In the genomic region with DNA sequence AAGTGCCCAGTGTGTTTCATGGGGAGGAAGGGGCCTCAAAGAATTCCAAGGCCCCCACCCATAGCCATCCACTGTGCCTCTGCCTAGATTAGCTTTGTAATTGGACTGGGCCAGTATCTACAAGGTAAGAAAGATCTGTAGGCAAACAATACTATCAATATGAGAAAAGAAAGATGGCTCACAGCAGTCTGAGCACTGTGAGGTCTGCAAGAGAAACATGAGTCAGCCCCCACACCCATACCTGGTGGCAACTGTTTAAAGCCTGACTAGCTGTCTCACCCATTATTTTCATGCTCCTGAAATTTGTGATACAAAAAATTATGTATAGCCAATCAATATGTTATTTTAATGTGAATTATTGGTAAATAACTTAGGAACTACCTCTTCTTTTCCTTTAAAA, we compare ENCODE assay signal across 21 cellular contexts.
"Had no signal": no experiment of that assay in that cellular context is flagged by ENCODE, and none has a peak within 500 bp of the region (broad histone marks: within the 10 kb centered on the region; RNA-seq: fewer than 3 reads in every experiment).

No MANE protein-coding gene starts in this region.

- H3K27me3 ChIP-seq: Peyer's patch had no signal

- H3K27me3 Mint-ChIP-seq: activated CD4-positive, alpha-beta memory T cell treated with anti-CD3 and anti-CD28 coated beads, Interleukin-2, amount 10 ng/mL, durations not matched to agents 7 days and 5 days; activated CD4-positive, alpha-beta T cell treated with anti-CD3 and anti-CD28 coated beads, Interleukin-2, amount 10 ng/mL, durations not matched to agents 7 days and 5 days had no signal

- H3K4me3 Mint-ChIP-seq: activated CD4-positive, alpha-beta memory T cell treated with anti-CD3 and anti-CD28 coated beads, Interleukin-2, amount 10 ng/mL, durations not matched to agents 7 days and 5 days; activated CD4-positive, alpha-beta T cell treated with anti-CD3 and anti-CD28 coated beads, Interleukin-2, amount 10 ng/mL, durations not matched to agents 7 days and 5 days; activated naive CD4-positive, alpha-beta T cell treated with anti-CD3 and anti-CD28 coated beads, Interleukin-2, amount 50 U/mL, for 24 hours; central memory CD8-positive, alpha-beta T cell; T-helper 1 cell treated with Interleukin-12 subunit alpha and Interleukin-12 subunit beta and Interleukin-4 antibody, amounts not matched to agents 30 μg/mL and 1 μg/mL, for 36 hours had no signal

- DNase-seq: activated CD4-positive, alpha-beta memory T cell treated with anti-CD3 and anti-CD28 coated beads, Interleukin-2, amount 10 ng/mL, durations not matched to agents 7 days and 5 days; activated CD4-positive, alpha-beta T cell treated with anti-CD3 and anti-CD28 coated beads, Interleukin-2, amount 10 ng/mL, durations not matched to agents 7 days and 5 days; activated effector memory CD4-positive, alpha-beta T cell treated with Interleukin-2 at 50 U/mL for 16 hours; activated naive CD4-positive, alpha-beta T cell; aorta; NCI-H1092; NCI-H1417; NCI-H2029 treated with DMSO at 0.1 percent for 48 hours; NCI-H345; NCI-H510A; NCI-H526 treated with DMSO at 0.1 percent for 48 hours; NCI-H82; NK-92 treated with Interleukin-12 subunit alpha and Interleukin-12 subunit beta, amount 100 ng/mL, for 24 hours; OCI-M1; Peyer's patch; SHP77 treated with DMSO at 0.1 percent for 48 hours had no signal

- H3K36me3 ChIP-seq: Peyer's patch had no signal

- H3K4me2 ChIP-seq: KMS-11 had no signal

- H3K4me1 Mint-ChIP-seq: activated CD4-positive, alpha-beta memory T cell treated with anti-CD3 and anti-CD28 coated beads, Interleukin-2, amount 10 ng/mL, durations not matched to agents 7 days and 5 days; activated CD4-positive, alpha-beta T cell treated with anti-CD3 and anti-CD28 coated beads, Interleukin-2, amount 10 ng/mL, durations not matched to agents 7 days and 5 days; activated naive CD4-positive, alpha-beta T cell treated with anti-CD3 and anti-CD28 coated beads, Interleukin-2, amount 50 U/mL, for 24 hours; central memory CD8-positive, alpha-beta T cell had no signal

- H3K9me3 ChIP-seq: Peyer's patch had no signal

- H3K27ac ChIP-seq: KMS-11, Peyer's patch had no signal

- H3K4me3 ChIP-seq: Peyer's patch had no signal

- H3K27ac Mint-ChIP-seq: activated CD4-positive, alpha-beta memory T cell treated with anti-CD3 and anti-CD28 coated beads, Interleukin-2, amount 10 ng/mL, durations not matched to agents 7 days and 5 days; activated CD4-positive, alpha-beta T cell treated with anti-CD3 and anti-CD28 coated beads, Interleukin-2, amount 10 ng/mL, durations not matched to agents 7 days and 5 days; activated naive CD4-positive, alpha-beta T cell treated with anti-CD3 and anti-CD28 coated beads, Interleukin-2, amount 50 U/mL, for 24 hours; T-helper 1 cell treated with Interleukin-12 subunit alpha and Interleukin-12 subunit beta and Interleukin-4 antibody, amounts not matched to agents 30 μg/mL and 1 μg/mL, for 36 hours had no signal

- H3K4me1 ChIP-seq: Peyer's patch had no signal

- ATAC-seq: activated CD4-positive, CD25-positive, alpha-beta regulatory T cell treated with anti-CD3 and anti-CD28 coated beads, Interleukin-2, amount 50 U/mL, for 24 hours had no signal

- H3K9ac ChIP-seq: KMS-11 had no signal
